ENCODE assay signal across 9 cellular contexts in the genomic region with DNA sequence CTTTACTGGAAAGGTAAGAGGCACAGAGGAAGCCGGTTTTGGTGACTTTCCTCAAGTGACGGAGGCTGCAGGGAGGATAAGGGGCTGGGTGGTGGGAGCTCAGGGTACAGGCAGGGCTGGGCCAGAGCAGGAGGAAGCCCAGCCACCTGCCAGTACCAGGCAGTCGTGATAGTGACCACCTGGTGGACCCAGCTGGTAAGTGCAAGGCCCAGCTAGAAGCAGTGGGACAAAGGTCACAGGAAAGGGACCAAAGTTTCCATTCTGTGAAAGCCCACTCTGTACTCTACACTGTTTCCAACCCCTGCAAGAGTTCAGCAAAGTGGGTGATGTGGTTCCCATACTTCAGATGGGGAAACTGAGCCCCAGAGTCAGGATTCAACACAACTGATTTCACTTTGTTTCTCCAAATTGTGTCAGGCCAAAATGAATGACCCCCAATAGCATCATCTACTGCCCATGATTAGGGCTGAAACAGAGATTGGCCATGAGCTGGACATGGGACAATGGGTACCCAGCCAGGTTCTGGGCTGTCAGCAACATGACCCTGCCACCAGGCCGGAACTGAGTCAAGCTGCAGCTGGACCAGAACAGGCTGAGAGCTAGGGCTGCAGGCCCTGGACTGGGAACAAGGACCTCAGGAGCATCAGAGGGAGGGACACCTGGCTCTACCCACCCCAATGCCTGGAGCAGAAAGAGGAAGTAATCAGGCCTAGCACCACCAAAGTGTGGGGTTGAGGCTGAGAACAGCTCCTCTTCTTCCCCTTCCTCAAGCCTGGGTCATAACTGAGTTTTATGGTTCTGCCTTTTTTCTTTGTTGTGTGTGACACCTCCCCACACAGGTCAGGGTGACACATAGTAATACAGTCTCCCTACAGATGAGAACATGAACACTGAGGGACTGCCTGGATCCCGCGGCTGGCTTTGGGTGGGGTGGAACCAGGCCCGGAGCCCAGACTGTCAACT. TPM values are rescaled to one million over a fixed set of nuclear protein-coding genes. Genes with fewer than 3 reads are reported as not detected.
DNase-seq lines count a peak whose midpoint lies in the region; ATAC-seq and TF ChIP-seq lines count a peak whose summit lies in the region.
"Had no signal": no experiment of that assay in that cellular context is flagged by ENCODE, and none has a peak within 500 bp of the region (broad histone marks: within the 10 kb centered on the region; RNA-seq: fewer than 3 reads in every experiment).

No MANE protein-coding gene starts in this region.

- H3K36me3 ChIP-seq in parathyroid adenoma (ENCODE audit: control insufficient read depth, insufficient read depth, low read length), result no peaks in the 10 kb centered on the region
- H3K36me3 ChIP-seq: HAP-1 had no signal

- no peak overlapping the region for H3K4me3 ChIP-seq in AG04450 (ENCODE audit: low read depth, low read length)
- H3K4me3 ChIP-seq in parathyroid adenoma (ENCODE audit: low read depth, low read length), result no peak overlapping the region
- H3K4me3 ChIP-seq: HAP-1 had no signal

- TF ChIP-seq POLR2A in erythroblast (IDR thresholded peaks at IDR 0.05; ENCODE audit: low read length), result no peak

- TF ChIP-seq CTCF in AG04450 (IDR thresholded peaks at IDR 0.05; ENCODE audit: low read depth, low read length) (peak; percentile 47), GM13977 (IDR thresholded peaks at IDR 0.05; ENCODE audit: extremely low read depth, insufficient read depth, missing control alignments) (peak; percentile 50), parathyroid adenoma (IDR thresholded peaks at IDR 0.05) (peak; percentile 25)

- DNase-seq in AG04450 (ENCODE audit: low read depth, low spot score), result no peak
- peak; percentile 50 for DNase-seq in GM13977 (ENCODE audit: low spot score)
- DNase-seq in SIG-M5 (lab: John Stamatoyannopoulos, UW), result peak; percentile 44
- DNase-seq in erythroblast (lab: John Stamatoyannopoulos, UW), result peak; percentile 7 to 17
- no peak for DNase-seq in activated effector memory CD4-positive, alpha-beta T cell treated with anti-CD3 and anti-CD28 coated beads, Interleukin-2, amount 50 U/mL, for 16 hours
- no peak for DNase-seq in NCI-H187 treated with DMSO at 0.1 percent for 48 hours (lab: John Stamatoyannopoulos, UW)

- CTCF ChIA-PET in AG04450 (lab: Charles Lee), result interaction anchor here (0.6 to 1.8 kb wide), 3 partner anchors 23 to 548 kb away, joined by 3 to 5 read pairs (median 4); no protein-coding TSS in a partner anchor

- H3K4me2 ChIP-seq in parathyroid adenoma (ENCODE audit: low read length), result no peak overlapping the region

- POLR2A ChIA-PET in AG04450 (lab: Yijun Ruan, JAX), result no interaction called here

- H3K27ac ChIP-seq in AG04450 (ENCODE audit: low read depth, low read length) (no peak overlapping the region), parathyroid adenoma (no peak overlapping the region)

- no peaks in the 10 kb centered on the region for H3K79me2 ChIP-seq in parathyroid adenoma

- H3K9me3 ChIP-seq in AG04450 (ENCODE audit: control insufficient read depth, insufficient read depth, low read length) (no peaks in the 10 kb centered on the region), parathyroid adenoma (ENCODE audit: control insufficient read depth, low read length) (no peaks in the 10 kb centered on the region)
- H3K9me3 ChIP-seq: HAP-1 had no signal

- H3K9ac ChIP-seq in parathyroid adenoma, result no peak overlapping the region

- no peaks in the 10 kb centered on the region for H3K4me1 ChIP-seq in parathyroid adenoma
- H3K4me1 ChIP-seq: HAP-1 had no signal

- H2AFZ ChIP-seq in parathyroid adenoma, result no peak overlapping the region

- ATAC-seq in GM18870 (IDR thresholded peaks at IDR 0.05; ENCODE audit: unreplicated experiment), result no peak

- in situ Hi-C loops in GM13977 (cut with MboI; ENCODE audit: low pct_unique_long_range_greater_than_20kb, low sequenced_read_pairs, unreplicated experiment), result no loop called here

- H3K27me3 ChIP-seq in AG04450 (ENCODE audit: control insufficient read depth, insufficient read depth, low read length) (peaks cover 33% of the 10 kb centered on the region), parathyroid adenoma (ENCODE audit: control insufficient read depth, insufficient read depth, low read length) (no peaks in the 10 kb centered on the region)

RNA-seq across cellular contexts. Expression of a gene that starts 50.2 kb away (rescaled TPM):
- polyA plus RNA-seq in AG04450 (2011; rRNA removed), result 0.02 and 0.09 TPM in 2 replicates
- polyA minus RNA-seq in AG04450 (2011; rRNA and poly(A)+ RNA removed), result 0.04 and 0.37 TPM in 2 replicates

Comparison
In these comparisons a context has a peak if more than half of its experiments do, and no peak if none do; other contexts are left out.
1. DNase-seq: peak in GM13977 (single experiment), SIG-M5 (single experiment) and erythroblast (2 of 2); none in AG04450 (single experiment), activated effector memory CD4-positive, alpha-beta T cell treated with anti-CD3 and anti-CD28 coated beads, Interleukin-2, amount 50 U/mL, for 16 hours (single experiment) and NCI-H187 treated with DMSO at 0.1 percent for 48 hours (single experiment).
2. Peak in every context shown above with its lines, with median percentiles within 50 percentile points of each other: CTCF ChIP-seq.